Comparison of ENCODE assay signal across 9 cellular contexts in the genomic region with DNA sequence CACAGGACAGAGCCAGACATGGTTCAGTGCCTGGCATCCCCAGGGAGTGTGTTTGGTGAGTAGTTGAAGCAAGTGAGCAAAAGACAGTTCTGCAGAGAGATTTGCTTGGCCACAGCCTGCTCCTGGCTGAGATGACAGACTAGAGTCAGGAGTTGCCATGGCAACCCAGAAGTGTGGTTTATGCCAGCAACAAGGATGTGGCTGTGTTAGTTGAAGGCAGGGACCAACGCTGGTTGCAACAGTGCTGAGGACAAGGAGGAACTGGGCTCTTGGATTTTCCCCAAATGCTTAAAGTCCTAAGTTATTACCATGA. TPM values are rescaled to one million over a fixed set of nuclear protein-coding genes. Genes with fewer than 3 reads are reported as not detected.
A peak's percentile ranks its signal among the peaks of the same experiment; 100 is the strongest.
DNase-seq lines count a peak whose midpoint lies in the region; ATAC-seq and TF ChIP-seq lines count a peak whose summit lies in the region.
"Had no signal": no experiment of that assay in that cellular context is flagged by ENCODE, and none has a peak within 500 bp of the region (broad histone marks: within the 10 kb centered on the region; RNA-seq: fewer than 3 reads in every experiment).

No MANE protein-coding gene starts in this region.

- peak overlapping the region in 1 of 2 donors; percentile 69 for H3K4me3 Mint-ChIP-seq in CD14-positive monocyte
- H3K4me3 Mint-ChIP-seq: activated naive CD4-positive, alpha-beta T cell treated with anti-CD3 and anti-CD28 coated beads, Interleukin-2, amount 50 U/mL, for 24 hours had no signal

- H3K36me3 ChIP-seq in Karpas-422 (ENCODE audit: insufficient read depth, low read length) (no peaks in the 10 kb centered on the region), hepatocyte (replicated peaks; ENCODE audit: insufficient read depth, low read depth) (no peaks in the 10 kb centered on the region)

- DNase-seq in CD14-positive monocyte (ENCODE audit: low spot score) (peak; percentile 83), Karpas-422 (peak; percentile 52), anterior cingulate cortex (lab: John Stamatoyannopoulos, UW) (peak in 55 of 58 donors; percentile 8 to 94 (median 71)), hepatocyte (ENCODE audit: low spot score) (peak; percentile 84), NCI-H2107 (lab: John Stamatoyannopoulos, UW) (no peak), DMS114 treated with DMSO at 0.1 percent for 48 hours (lab: John Stamatoyannopoulos, UW; ENCODE audit: unreplicated experiment) (no peak), kidney tubule cell (ENCODE audit: low spot score) (no peak)
- peak; percentile 21 for DNase-seq in stimulated activated naive CD8-positive, alpha-beta T cell treated with anti-CD3 and anti-CD28 coated beads, Interleukin-15, Interleukin-2, amounts not matched to agents 100 U/mL and 50 U/mL, for 24 hours

- H4K20me1 ChIP-seq in Karpas-422 (ENCODE audit: insufficient read depth, low read depth, low read length) = no peaks in the 10 kb centered on the region
- H4K20me1 ChIP-seq in hepatocyte (ENCODE audit: insufficient read depth, poor library complexity, severe bottlenecking) = no peaks in the 10 kb centered on the region

- H3K9me3 Mint-ChIP-seq in CD14-positive monocyte = peaks cover 0 to 12% (median 2%) of the 10 kb centered on the region in 7 donors
- H3K9me3 Mint-ChIP-seq: activated naive CD4-positive, alpha-beta T cell treated with anti-CD3 and anti-CD28 coated beads, Interleukin-2, amount 50 U/mL, for 24 hours had no signal

- H3K4me1 ChIP-seq in Karpas-422 (ENCODE audit: low read length) (peaks cover 14% of the 10 kb centered on the region), hepatocyte (ENCODE audit: insufficient read depth) (peaks cover 10% of the 10 kb centered on the region)

- H3K27me3 ChIP-seq in Karpas-422 (ENCODE audit: low read length) (no peaks in the 10 kb centered on the region), hepatocyte (no peaks in the 10 kb centered on the region)

- no peaks in the 10 kb centered on the region for H3K9me3 ChIP-seq in Karpas-422 (ENCODE audit: low read length)
- no peaks in the 10 kb centered on the region for H3K9me3 ChIP-seq in hepatocyte (ENCODE audit: low read depth)

- peaks cover 24% of the 10 kb centered on the region for H3K4me1 Mint-ChIP-seq in CD14-positive monocyte

- peak; percentile 55 for ATAC-seq in stimulated activated naive CD8-positive, alpha-beta T cell treated with anti-CD3 and anti-CD28 coated beads, Interleukin-15, Interleukin-2, amounts not matched to agents 100 U/mL and 50 U/mL, for 24 hours

- no peak overlapping the region for H3K4me3 ChIP-seq in Karpas-422 (ENCODE audit: low read length)
- H3K4me3 ChIP-seq in hepatocyte = no peak overlapping the region

- H3K36me3 Mint-ChIP-seq in CD14-positive monocyte = peaks cover 0 to 2% of the 10 kb centered on the region in 2 donors
- H3K36me3 Mint-ChIP-seq: activated naive CD4-positive, alpha-beta T cell treated with anti-CD3 and anti-CD28 coated beads, Interleukin-2, amount 50 U/mL, for 24 hours had no signal

- no peak overlapping the region for H3K4me2 ChIP-seq in Karpas-422 (ENCODE audit: low read depth, low read length, poor library complexity, severe bottlenecking)
- peak overlapping the region; percentile 97 for H3K4me2 ChIP-seq in hepatocyte

- intact Hi-C loops in CD14-positive monocyte (cut with micrococcal nuclease) = no loop called here

- H3K27me3 Mint-ChIP-seq in CD14-positive monocyte (ENCODE audit: low read depth in 3 of 3) = peaks cover 35 to 57% (median 51%) of the 10 kb centered on the region in 3 donors

- H3K79me2 ChIP-seq in Karpas-422 (ENCODE audit: low read length) (no peaks in the 10 kb centered on the region), hepatocyte (no peaks in the 10 kb centered on the region)

- H2AFZ ChIP-seq in Karpas-422 (ENCODE audit: low read length) (no peak overlapping the region), hepatocyte (no peak overlapping the region)

- H3K9ac ChIP-seq in Karpas-422 (ENCODE audit: low read length) = no peak overlapping the region

- 30% methylated on average over 1 of the region's 1 CpG for WGBS in hepatocyte (ENCODE audit: low lambda C conversion rate, missing lambda C conversion rate)

- H3K27ac Mint-ChIP-seq in CD14-positive monocyte = peak overlapping the region in 1 of 7 donors; percentile 20
- H3K27ac Mint-ChIP-seq: activated naive CD4-positive, alpha-beta T cell treated with anti-CD3 and anti-CD28 coated beads, Interleukin-2, amount 50 U/mL, for 24 hours had no signal

- H3K27ac ChIP-seq in Karpas-422 (ENCODE audit: low read length) (no peak overlapping the region), hepatocyte (peak overlapping the region; percentile 22)

- H3K9me2 ChIP-seq in Karpas-422 (replicated peaks; ENCODE audit: insufficient read depth, low read length) (no peaks in the 10 kb centered on the region), hepatocyte (replicated peaks; ENCODE audit: insufficient read depth) (no peaks in the 10 kb centered on the region)

- no peak for TF ChIP-seq CTCF in CD14-positive monocyte (IDR thresholded peaks at IDR 0.05)
- TF ChIP-seq CTCF in hepatocyte (IDR thresholded peaks at IDR 0.05; ENCODE audit: poor library complexity) = no peak

RNA-seq across cellular contexts. Expression of a gene that starts 2.7 kb away (rescaled TPM):
- polyA plus RNA-seq in CD14-positive monocyte (not detected), hepatocyte (1.0 and 2.5 TPM in 2 replicates)
- total RNA-seq in Karpas-422 (2014; rRNA removed; shearing (Covaris generic); ENCODE audit: low replicate concordance) = not detected in 2 replicates
- total RNA-seq in hepatocyte = 0.57 and 0.84 TPM in 2 replicates

Comparison
In these comparisons a context has a peak if more than half of its experiments do, and no peak if none do; other contexts are left out.
1. DNase-seq: peak in CD14-positive monocyte (single experiment), Karpas-422 (single experiment), anterior cingulate cortex (55 of 58), hepatocyte (single experiment) and stimulated activated naive CD8-positive, alpha-beta T cell treated with anti-CD3 and anti-CD28 coated beads, Interleukin-15, Interleukin-2, amounts not matched to agents 100 U/mL and 50 U/mL, for 24 hours (single experiment); none in NCI-H2107 (single experiment), DMS114 treated with DMSO at 0.1 percent for 48 hours (single experiment) and kidney tubule cell (single experiment).